In the genomic region with DNA sequence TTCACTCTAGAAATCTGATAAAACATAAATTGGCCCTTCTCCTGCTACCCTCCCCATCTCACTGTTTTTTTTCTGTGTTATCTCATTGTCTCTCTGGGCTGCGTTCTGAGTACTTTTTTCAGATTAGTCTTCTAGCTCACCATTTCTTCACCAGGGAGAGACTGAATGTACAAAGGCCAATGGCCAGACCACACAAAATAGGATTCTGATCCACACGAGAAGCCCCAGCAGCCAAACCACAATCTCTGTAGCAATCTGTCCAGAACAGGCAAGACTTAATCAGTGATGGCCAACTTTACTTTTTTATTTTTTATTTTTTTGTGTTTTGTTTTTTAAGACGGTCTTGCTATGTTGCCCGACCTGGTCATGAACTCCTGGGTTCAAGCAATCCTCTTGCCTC, we compare ENCODE assay signal across 24 cellular contexts. TPM values are rescaled to one million over a fixed set of nuclear protein-coding genes. Genes with fewer than 3 reads are reported as not detected.
DNase-seq lines count a peak whose midpoint lies in the region; ATAC-seq and TF ChIP-seq lines count a peak whose summit lies in the region.
"Had no signal": no experiment of that assay in that cellular context is flagged by ENCODE, and none has a peak within 500 bp of the region (broad histone marks: within the 10 kb centered on the region; RNA-seq: fewer than 3 reads in every experiment).

No MANE protein-coding gene starts in this region.

- TF ChIP-seq CTCF in breast epithelium (IDR thresholded peaks at IDR 0.05), result no peak
- TF ChIP-seq CTCF in right lobe of liver (IDR thresholded peaks at IDR 0.05), result no peak

- no peaks in the 10 kb centered on the region for H3K27me3 ChIP-seq in aorta (ENCODE audit: control insufficient read depth in 1 of 2, insufficient read depth in 2 of 2, low read length in 1 of 2)
- H3K27me3 ChIP-seq in breast epithelium, result no peaks in the 10 kb centered on the region
- H3K27me3 ChIP-seq in right lobe of liver, result no peaks in the 10 kb centered on the region

- peaks cover 0 to 6% of the 10 kb centered on the region in 2 donors for H3K4me1 ChIP-seq in aorta (ENCODE audit: control insufficient read depth in 1 of 2, insufficient read depth in 2 of 2, low read length in 2 of 2)
- H3K4me1 ChIP-seq in breast epithelium, result peaks cover 0 to 3% of the 10 kb centered on the region in 2 donors
- H3K4me1 ChIP-seq in right lobe of liver, result peaks cover 0 to 20% (median 3%) of the 10 kb centered on the region in 4 donors

- intact Hi-C loops in sciatic nerve (cut with DNase I) (no loop called here), aorta (cut with DNase I) (no loop called here), breast epithelium (cut with DNase I; ENCODE audit: low total_unique reads) (no loop called here), right lobe of liver (cut with DNase I) (no loop called here)

- H3K4me3 ChIP-seq in aorta (ENCODE audit: low read length in 2 of 2), result no peak overlapping the region
- no peak overlapping the region for H3K4me3 ChIP-seq in breast epithelium
- no peak overlapping the region for H3K4me3 ChIP-seq in right lobe of liver
- H3K4me3 ChIP-seq: GM23248, HAP-1 had no signal

- ATAC-seq in sciatic nerve (peak; percentile 88), aorta (ENCODE audit: low FRiP score) (no peak), right lobe of liver (no peak)

- H3K27ac ChIP-seq in aorta (ENCODE audit: low read depth in 1 of 2, low read length in 2 of 2), result no peak overlapping the region
- no peak overlapping the region for H3K27ac ChIP-seq in breast epithelium
- H3K27ac ChIP-seq in right lobe of liver, result no peak overlapping the region
- H3K27ac ChIP-seq: GM23248, HL-60, KMS-11 had no signal

- 94 to 97% methylated on average over 4 of the region's 4 CpGs for WGBS in aorta, 2 donors
- 86% methylated on average over 4 of the region's 4 CpGs for WGBS in right lobe of liver (ENCODE audit: insufficient coverage, low coverage, low lambda C conversion rate, missing lambda C conversion rate)

- DNase-seq in MV-4-11 (lab: John Stamatoyannopoulos, UW) (peak; percentile 4), amniotic epithelial cell (ENCODE audit: low read depth) (peak; percentile 92), fibroblast of gingiva (ENCODE audit: low read depth) (peak; percentile 30), sciatic nerve (ENCODE audit: low spot score) (no peak), aorta (no peak), breast epithelium (ENCODE audit: low spot score in 2 of 2) (no peak), right lobe of liver (no peak)
- DNase-seq: CD4-positive, CD25-positive, alpha-beta regulatory T cell; DMS53; HFFc6; MM.1S; NCI-H1048; NCI-H1417; NCI-H1694; NCI-H2029 treated with DMSO at 0.1 percent for 48 hours; NCI-H2227 treated with DMSO at 0.1 percent for 48 hours; NCI-H526 treated with DMSO at 0.1 percent for 48 hours; Right ventricle myocardium superior; RPMI8226 had no signal

- H3K36me3 ChIP-seq in aorta (ENCODE audit: control insufficient read depth in 1 of 2, insufficient read depth in 2 of 2, low read length in 1 of 2) (no peaks in the 10 kb centered on the region), breast epithelium (no peaks in the 10 kb centered on the region), right lobe of liver (no peaks in the 10 kb centered on the region)
- H3K36me3 ChIP-seq: HAP-1 had no signal

- H3K9me3 ChIP-seq in aorta (ENCODE audit: control insufficient read depth, low read length), result no peaks in the 10 kb centered on the region
- no peaks in the 10 kb centered on the region for H3K9me3 ChIP-seq in breast epithelium
- H3K9me3 ChIP-seq in right lobe of liver, result no peaks in the 10 kb centered on the region
- H3K9me3 ChIP-seq: HAP-1 had no signal

- TF ChIP-seq POLR2A in breast epithelium (IDR thresholded peaks at IDR 0.05) (no peak), right lobe of liver (IDR thresholded peaks at IDR 0.05) (no peak)

RNA-seq across cellular contexts. Expression of a gene that starts 55.9 kb away (rescaled TPM):
- total RNA-seq in sciatic nerve, result 32.3 TPM
- total RNA-seq in aorta, result 10 to 100 TPM; 42.9 to 57.2 TPM
- 10 to 100 TPM; 19.8 to 20.0 TPM for polyA plus RNA-seq in aorta
- 10 to 100 TPM; 21.1 to 33.8 (median 27.2) TPM for total RNA-seq in breast epithelium
- 100 to 1,000 TPM in 4 of 6 experiments, 10 to 100 TPM in 2; 65.3 to 158 (median 105) TPM for total RNA-seq in right lobe of liver
- total RNA-seq: CD4-positive, CD25-positive, alpha-beta regulatory T cell; G401 had no signal

Comparison
In these comparisons a context has a peak if more than half of its experiments do, and no peak if none do; other contexts are left out.
1. DNase-seq: peak in MV-4-11 (single experiment), amniotic epithelial cell (single experiment) and fibroblast of gingiva (single experiment); none in sciatic nerve (single experiment), aorta (0 of 2), breast epithelium (0 of 2) and right lobe of liver (0 of 3).